ENCODE assay signal across 14 cellular contexts in the genomic region with DNA sequence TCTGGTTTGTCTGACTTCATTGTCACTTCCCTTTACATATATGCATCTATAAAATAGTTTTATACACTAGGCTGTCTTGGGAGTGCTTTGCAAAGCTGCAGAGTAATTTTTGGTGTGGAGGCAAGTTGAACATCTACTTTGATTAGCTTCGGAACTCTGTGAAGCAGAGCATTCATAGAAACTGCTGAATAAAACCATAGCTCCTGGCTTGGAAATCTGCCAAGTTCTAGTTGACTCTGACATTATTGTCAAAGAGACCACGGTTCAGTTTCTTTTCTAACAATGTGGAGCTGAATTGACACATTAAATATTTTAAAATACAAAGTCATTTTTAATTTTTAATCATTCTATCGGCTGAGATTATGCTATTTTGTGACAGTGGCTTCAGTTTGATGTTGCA.
A peak's percentile ranks its signal among the peaks of the same experiment; 100 is the strongest.
DNase-seq lines count a peak whose midpoint lies in the region; ATAC-seq and TF ChIP-seq lines count a peak whose summit lies in the region.
"Had no signal": no experiment of that assay in that cellular context is flagged by ENCODE, and none has a peak within 500 bp of the region (broad histone marks: within the 10 kb centered on the region; RNA-seq: fewer than 3 reads in every experiment).

No MANE protein-coding gene starts in this region.

- in situ Hi-C loops in astrocyte of the spinal cord (cut with HindIII; ENCODE audit: low sequenced_read_pairs): no loop called here

- no peak for TF ChIP-seq CTCF in astrocyte of the spinal cord (IDR thresholded peaks at IDR 0.05; ENCODE audit: low read depth, low read length)

- no peak overlapping the region for H3K4me3 ChIP-seq in astrocyte of the spinal cord (ENCODE audit: low read depth, low read length)

- DNase-seq in NCI-H1436 (lab: John Stamatoyannopoulos, UW) (peak; percentile 0), NCI-H1436 treated with DMSO at 0.1 percent for 48 hours (lab: John Stamatoyannopoulos, UW) (no peak), NCI-H2171 (lab: John Stamatoyannopoulos, UW) (peak; percentile 16), astrocyte of the spinal cord (ENCODE audit: low read depth, low spot score) (peak; percentile 14), retina (peak; percentile 24)
- DNase-seq in stimulated activated CD4-positive, alpha-beta T cell treated with anti-CD3 and anti-CD28 coated beads, Interleukin-1b, Interleukin-23, amount 100 ng/mL, for 48 hours: no peak
- DNase-seq: activated CD4-positive, alpha-beta T cell treated with anti-CD3 and anti-CD28 coated beads for 1 hour; activated CD8-positive, alpha-beta memory T cell treated with anti-CD3 and anti-CD28 coated beads, Interleukin-2, amount 50 U/mL, for 4 hours; activated naive CD4-positive, alpha-beta T cell treated with Interleukin-2 at 50 U/mL for 16 hours; CD4-positive, alpha-beta T cell; stimulated activated CD4-positive, alpha-beta T cell treated with anti-CD3 and anti-CD28 coated beads, Interleukin-15, amount 100 ng/mL, for 24 hours had no signal

- ATAC-seq in GM21360 (IDR thresholded peaks at IDR 0.05; ENCODE audit: unreplicated experiment): no peak
- no peak for ATAC-seq in GM21723 (IDR thresholded peaks at IDR 0.05; ENCODE audit: unreplicated experiment)
- ATAC-seq: left lobe of liver had no signal

Comparison
In these comparisons a context has a peak if more than half of its experiments do, and no peak if none do; other contexts are left out.
1. DNase-seq: peak in NCI-H1436 (single experiment), NCI-H2171 (single experiment), astrocyte of the spinal cord (single experiment) and retina (single experiment); none in NCI-H1436 treated with DMSO at 0.1 percent for 48 hours (single experiment) and stimulated activated CD4-positive, alpha-beta T cell treated with anti-CD3 and anti-CD28 coated beads, Interleukin-1b, Interleukin-23, amount 100 ng/mL, for 48 hours (single experiment).